Comparison of ENCODE assay signal across 1 cellular context in the genomic region with DNA sequence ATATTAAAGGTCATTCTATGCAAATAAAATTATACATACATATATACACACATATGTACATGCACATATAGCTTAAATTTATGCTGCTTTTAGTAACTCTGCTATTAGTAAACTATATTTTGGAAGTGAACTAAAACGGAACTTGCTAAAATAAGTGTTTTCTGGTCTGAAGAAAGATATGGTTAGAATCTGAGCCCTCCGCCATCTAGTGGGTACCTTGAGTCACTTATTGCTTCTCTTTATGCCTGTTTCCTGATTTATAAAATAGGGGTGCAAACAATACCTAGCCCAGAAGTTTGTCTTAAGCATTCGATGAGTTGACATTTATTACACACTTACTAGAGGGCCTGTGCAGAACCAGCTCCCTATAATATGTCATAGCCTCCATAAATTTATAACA.
TF ChIP-seq lines count a peak whose summit lies in the region.

No MANE protein-coding gene starts in this region.

TF ChIP-seq in GM23338, 12 proteins besides CTCF, POLR2A, EP300 and RAD21 (continued from another document):
- TF ChIP-seq ZNF462 (CRISPR knock-in tag; IDR thresholded peaks at IDR 0.05): no peak
- TF ChIP-seq, protein P1, sequence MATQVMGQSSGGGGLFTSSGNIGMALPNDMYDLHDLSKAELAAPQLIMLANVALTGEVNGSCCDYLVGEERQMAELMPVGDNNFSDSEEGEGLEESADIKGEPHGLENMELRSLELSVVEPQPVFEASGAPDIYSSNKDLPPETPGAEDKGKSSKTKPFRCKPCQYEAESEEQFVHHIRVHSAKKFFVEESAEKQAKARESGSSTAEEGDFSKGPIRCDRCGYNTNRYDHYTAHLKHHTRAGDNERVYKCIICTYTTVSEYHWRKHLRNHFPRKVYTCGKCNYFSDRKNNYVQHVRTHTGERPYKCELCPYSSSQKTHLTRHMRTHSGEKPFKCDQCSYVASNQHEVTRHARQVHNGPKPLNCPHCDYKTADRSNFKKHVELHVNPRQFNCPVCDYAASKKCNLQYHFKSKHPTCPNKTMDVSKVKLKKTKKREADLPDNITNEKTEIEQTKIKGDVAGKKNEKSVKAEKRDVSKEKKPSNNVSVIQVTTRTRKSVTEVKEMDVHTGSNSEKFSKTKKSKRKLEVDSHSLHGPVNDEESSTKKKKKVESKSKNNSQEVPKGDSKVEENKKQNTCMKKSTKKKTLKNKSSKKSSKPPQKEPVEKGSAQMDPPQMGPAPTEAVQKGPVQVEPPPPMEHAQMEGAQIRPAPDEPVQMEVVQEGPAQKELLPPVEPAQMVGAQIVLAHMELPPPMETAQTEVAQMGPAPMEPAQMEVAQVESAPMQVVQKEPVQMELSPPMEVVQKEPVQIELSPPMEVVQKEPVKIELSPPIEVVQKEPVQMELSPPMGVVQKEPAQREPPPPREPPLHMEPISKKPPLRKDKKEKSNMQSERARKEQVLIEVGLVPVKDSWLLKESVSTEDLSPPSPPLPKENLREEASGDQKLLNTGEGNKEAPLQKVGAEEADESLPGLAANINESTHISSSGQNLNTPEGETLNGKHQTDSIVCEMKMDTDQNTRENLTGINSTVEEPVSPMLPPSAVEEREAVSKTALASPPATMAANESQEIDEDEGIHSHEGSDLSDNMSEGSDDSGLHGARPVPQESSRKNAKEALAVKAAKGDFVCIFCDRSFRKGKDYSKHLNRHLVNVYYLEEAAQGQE (IDR thresholded peaks at IDR 0.05; ENCODE audit: unreplicated experiment): no peak
- no peak for TF ChIP-seq JUNB (IDR thresholded peaks at IDR 0.05; ENCODE audit: unreplicated experiment)
- no peak for TF ChIP-seq EZH2phosphoT487 (IDR thresholded peaks at IDR 0.05; ENCODE audit: unreplicated experiment)
- no peak for TF ChIP-seq STAT1 (IDR thresholded peaks at IDR 0.05; ENCODE audit: unreplicated experiment)
- TF ChIP-seq ZNF114 (CRISPR knock-in tag; IDR thresholded peaks at IDR 0.05): no peak
- no peak for TF ChIP-seq CREB1 (CRISPR knock-in tag; IDR thresholded peaks at IDR 0.05; ENCODE audit: low read depth)
